ENCODE assay signal across 8 cellular contexts in the genomic region with DNA sequence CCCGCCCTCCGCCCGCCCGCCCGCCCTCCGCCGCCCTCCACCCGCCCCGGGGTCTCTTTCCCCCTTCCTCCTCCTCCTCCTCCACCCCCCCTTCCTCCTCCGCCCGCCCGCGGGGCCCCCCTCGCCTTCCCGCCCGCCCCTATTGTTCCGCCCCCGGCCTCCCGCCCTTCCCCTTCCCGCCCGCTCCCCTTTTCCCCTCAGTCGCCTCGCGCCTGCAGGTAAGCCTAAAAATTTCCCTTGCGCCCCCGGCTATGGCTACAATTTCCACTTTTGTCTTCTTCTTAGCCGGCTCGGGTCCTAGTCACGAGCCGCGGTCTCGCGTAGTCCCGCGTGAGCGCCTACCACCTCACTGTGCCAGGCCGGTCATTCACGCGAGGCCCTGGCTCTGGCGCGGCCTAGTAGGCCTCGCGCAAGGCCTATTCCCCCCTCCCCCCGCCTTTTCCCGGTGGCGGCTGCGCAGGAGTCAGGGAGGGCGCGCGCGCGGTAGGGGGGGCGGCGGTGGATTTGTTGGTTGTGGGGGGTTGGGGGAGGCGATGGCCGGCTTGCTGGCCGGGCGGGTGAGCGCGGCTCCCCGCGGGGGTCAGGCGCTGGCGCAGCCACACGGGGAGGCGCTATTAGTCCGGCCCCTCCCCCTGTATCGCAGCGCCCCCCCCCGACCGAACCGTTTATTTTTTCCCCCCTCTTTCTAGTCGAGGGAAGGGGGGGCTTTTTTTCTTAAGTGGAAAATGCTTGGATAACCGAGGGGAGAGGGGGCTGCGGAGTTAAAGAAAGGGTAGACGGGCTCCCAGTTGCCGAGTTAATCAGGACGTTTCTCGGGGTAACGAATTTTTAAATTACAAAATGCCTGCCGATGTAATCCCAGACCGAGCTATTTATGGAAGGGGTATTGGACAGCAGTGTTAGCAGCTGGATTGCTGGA. TPM values are rescaled to one million over a fixed set of nuclear protein-coding genes. Genes with fewer than 3 reads are reported as not detected.
DNase-seq lines count a peak whose midpoint lies in the region; ATAC-seq and TF ChIP-seq lines count a peak whose summit lies in the region.

No MANE protein-coding gene starts in this region.

- peak; percentile 10 for TF ChIP-seq CTCF in HFF-Myc (IDR thresholded peaks at IDR 0.05; ENCODE audit: low read depth, low read length, missing control alignments)
- peak; percentile 50 for TF ChIP-seq CTCF in kidney epithelial cell (IDR thresholded peaks at IDR 0.05; ENCODE audit: insufficient read depth, low read length, poor library complexity, severe bottlenecking)

- no peak for ATAC-seq in HG03175 (IDR thresholded peaks at IDR 0.05; ENCODE audit: unreplicated experiment)

- peaks cover 3% of the 10 kb centered on the region for H3K36me3 ChIP-seq in kidney epithelial cell (ENCODE audit: control insufficient read depth, insufficient read depth, low read length)

- DNase-seq in CMK (ENCODE audit: low read depth) (peak; percentile 76), HFF-Myc (ENCODE audit: extremely low read depth, low read depth) (no peak), NCI-H2196 (lab: John Stamatoyannopoulos, UW; ENCODE audit: unreplicated experiment) (peak; percentile 89), cerebellar cortex (ENCODE audit: low spot score) (peak; percentile 72), kidney epithelial cell (ENCODE audit: low read depth) (peak; percentile 41)
- DNase-seq in activated CD4-positive, alpha-beta T cell treated with anti-CD3 and anti-CD28 coated beads for 24 hours (ENCODE audit: low read depth in 2 of 2): peak; percentile 43 to 56
- peak; percentile 74 for DNase-seq in stimulated activated CD4-positive, alpha-beta T cell treated with anti-CD3 and anti-CD28 coated beads, Interleukin-12 subunit alpha, Interleukin-12 subunit beta, amount 100 ng/mL, for 4 hours

- H3K4me3 ChIP-seq in HFF-Myc (replicated peaks; ENCODE audit: low read depth, low read length) (peak overlapping the region; percentile 69), kidney epithelial cell (ENCODE audit: low read depth, low read length) (peak overlapping the region; percentile 68)

- H3K27me3 ChIP-seq in kidney epithelial cell (ENCODE audit: control insufficient read depth, insufficient read depth, low read length): no peaks in the 10 kb centered on the region

RNA-seq across cellular contexts. Expression of gene PCBP2, which starts 0.5 kb away (rescaled TPM):
- 350 and 379 TPM in 2 replicates for total RNA-seq in kidney epithelial cell

RNA-seq across cellular contexts. Expression of gene PRR13, which starts 10.9 kb away (rescaled TPM):
- total RNA-seq in kidney epithelial cell: 82.7 and 91.4 TPM in 2 replicates

RNA-seq across cellular contexts. Expression of gene AMHR2, which starts 28.8 kb away (rescaled TPM):
- total RNA-seq in kidney epithelial cell: not detected in 2 replicates

RNA-seq across cellular contexts. Expression of gene MAP3K12, which starts 46.8 kb away (rescaled TPM):
- total RNA-seq in kidney epithelial cell: 12.3 and 18.6 TPM in 2 replicates

RNA-seq across cellular contexts. Expression of gene TARBP2, which starts 48.7 kb away (rescaled TPM):
- total RNA-seq in kidney epithelial cell: 59.4 and 62.0 TPM in 2 replicates
